Comparison of ENCODE assay signal across 17 cellular contexts in the genomic region with DNA sequence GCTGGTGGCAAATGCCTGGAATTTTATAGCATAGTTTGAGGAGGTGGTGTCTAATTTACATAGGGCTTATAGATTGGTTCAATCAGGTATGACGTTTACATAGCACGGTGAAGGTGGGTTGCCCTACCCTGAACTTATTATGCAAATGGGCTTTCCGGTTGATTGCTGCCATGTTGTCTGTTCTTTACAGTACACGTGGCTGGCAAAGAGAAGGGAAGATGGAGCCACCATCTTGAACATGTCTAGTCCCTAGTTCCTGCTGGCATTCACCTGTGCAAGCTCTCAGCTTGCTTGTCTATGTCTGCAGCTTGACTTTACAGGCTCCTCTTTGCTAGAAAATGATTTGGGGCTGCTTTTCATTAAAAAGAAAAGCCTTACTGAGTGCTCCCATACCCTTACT. TPM values are rescaled to one million over a fixed set of nuclear protein-coding genes. Genes with fewer than 3 reads are reported as not detected.
DNase-seq lines count a peak whose midpoint lies in the region; ATAC-seq and TF ChIP-seq lines count a peak whose summit lies in the region.
"Had no signal": no experiment of that assay in that cellular context is flagged by ENCODE, and none has a peak within 500 bp of the region (broad histone marks: within the 10 kb centered on the region; RNA-seq: fewer than 3 reads in every experiment).

No MANE protein-coding gene starts in this region.

- in situ Hi-C loops in Caki2 (cut with HindIII; ENCODE audit: low pct_unique_long_range_greater_than_20kb, low sequenced_read_pairs), result no loop called here

- CTCF ChIA-PET in HEK293T (lab: Yijun Ruan, JAX), result no interaction called here

- DNase-seq in Caki2 (ENCODE audit: low read depth), result peak; percentile 32
- peak; percentile 30 for DNase-seq in NCI-H1048 (lab: John Stamatoyannopoulos, UW)
- DNase-seq in NCI-H524 (lab: John Stamatoyannopoulos, UW), result peak; percentile 65 to 90
- DNase-seq in SW480 (ENCODE audit: low spot score), result peak; percentile 14
- DNase-seq in HEK293T (ENCODE audit: extremely low spot score), result no peak
- DNase-seq in anterior cingulate cortex (lab: John Stamatoyannopoulos, UW), result no peak
- no peak for DNase-seq in left lobe of liver (ENCODE audit: low spot score)
- DNase-seq: C1 segment of cervical spinal cord; Calu3; CD8-positive, alpha-beta memory T cell; GM23248; H7; KG1; MG63; NCI-H2029; SHP77; T-helper 9 cell had no signal

- no peak for ATAC-seq in left lobe of liver

- POLR2A ChIA-PET in HEK293T (lab: Yijun Ruan, JAX), result no interaction called here

TF ChIP-seq in HEK293T, 16 proteins besides CTCF, POLR2A, EP300 and RAD21:
- TF ChIP-seq L3MBTL2 (conservative IDR thresholded peaks at IDR 0.05) (no peak), ELF4 (IDR thresholded peaks at IDR 0.05) (no peak), ZNF384 (IDR thresholded peaks at IDR 0.05) (no peak), SUZ12 (IDR thresholded peaks at IDR 0.05) (no peak), TARDBP (IDR thresholded peaks at IDR 0.05) (no peak), FOXM1 (IDR thresholded peaks at IDR 0.05; ENCODE audit: borderline replicate concordance) (no peak), FOXA1 (IDR thresholded peaks at IDR 0.05) (no peak), LEF1 (IDR thresholded peaks at IDR 0.05; ENCODE audit: borderline replicate concordance) (no peak), SP1 (IDR thresholded peaks at IDR 0.05) (no peak), CTBP1 (IDR thresholded peaks at IDR 0.05; ENCODE audit: borderline replicate concordance) (no peak)
- TF ChIP-seq, protein P1, sequence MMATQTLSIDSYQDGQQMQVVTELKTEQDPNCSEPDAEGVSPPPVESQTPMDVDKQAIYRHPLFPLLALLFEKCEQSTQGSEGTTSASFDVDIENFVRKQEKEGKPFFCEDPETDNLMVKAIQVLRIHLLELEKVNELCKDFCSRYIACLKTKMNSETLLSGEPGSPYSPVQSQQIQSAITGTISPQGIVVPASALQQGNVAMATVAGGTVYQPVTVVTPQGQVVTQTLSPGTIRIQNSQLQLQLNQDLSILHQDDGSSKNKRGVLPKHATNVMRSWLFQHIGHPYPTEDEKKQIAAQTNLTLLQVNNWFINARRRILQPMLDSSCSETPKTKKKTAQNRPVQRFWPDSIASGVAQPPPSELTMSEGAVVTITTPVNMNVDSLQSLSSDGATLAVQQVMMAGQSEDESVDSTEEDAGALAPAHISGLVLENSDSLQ (IDR thresholded peaks at IDR 0.05), result no peak

RNA-seq across cellular contexts. Expression of gene STAC, which starts 14.0 kb away (rescaled TPM):
- 8.7 and 13.3 TPM in 2 replicates for total RNA-seq in Caki2 (2014; rRNA removed; shearing (Covaris generic); ENCODE audit: low replicate concordance)
- 0.65 TPM for total RNA-seq in left lobe of liver
- total RNA-seq: CD8-positive, alpha-beta memory T cell had no signal

Comparison
In these comparisons a context has a peak if more than half of its experiments do, and no peak if none do; other contexts are left out.
1. DNase-seq: peak in Caki2 (single experiment), NCI-H1048 (single experiment), NCI-H524 (2 of 2) and SW480 (single experiment); none in HEK293T (single experiment), anterior cingulate cortex (0 of 58) and left lobe of liver (single experiment).